ENCODE assay signal across 19 cellular contexts in the genomic region with DNA sequence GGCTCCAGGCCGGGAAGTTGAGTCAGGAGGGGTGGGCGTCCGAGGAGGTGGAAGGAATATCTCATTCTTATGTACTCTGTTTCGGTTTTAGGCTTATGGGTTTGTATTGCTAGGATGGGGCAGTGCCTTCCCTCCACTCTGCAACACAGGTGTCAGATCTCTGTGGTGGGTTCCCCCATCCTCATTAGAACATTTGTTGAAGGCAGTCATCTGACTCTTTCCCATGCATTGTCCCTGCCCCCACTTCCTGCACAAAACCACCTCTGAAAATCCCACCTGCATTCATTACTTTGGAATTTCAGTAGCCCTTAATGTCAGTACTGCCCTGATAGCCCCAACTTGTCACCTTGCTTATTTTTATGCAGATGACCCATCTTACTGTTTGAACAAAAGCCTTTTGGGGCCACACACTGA. TPM values are rescaled to one million over a fixed set of nuclear protein-coding genes. Genes with fewer than 3 reads are reported as not detected.
DNase-seq lines count a peak whose midpoint lies in the region; ATAC-seq, FAIRE-seq and TF ChIP-seq lines count a peak whose summit lies in the region.
"Had no signal": no experiment of that assay in that cellular context is flagged by ENCODE, and none has a peak within 500 bp of the region (broad histone marks: within the 10 kb centered on the region; RNA-seq: fewer than 3 reads in every experiment).

No MANE protein-coding gene starts in this region.

- no peaks in the 10 kb centered on the region for H4K20me1 ChIP-seq in Karpas-422 (ENCODE audit: insufficient read depth, low read depth, low read length)

- no peak for FAIRE-seq in HTR-8/SVneo (lab: Jason Lieb, UNC)
- FAIRE-seq: A204.1, astrocyte had no signal

- no peaks in the 10 kb centered on the region for H3K9me2 ChIP-seq in Karpas-422 (replicated peaks; ENCODE audit: insufficient read depth, low read length)

- no peak overlapping the region for H3K4me2 ChIP-seq in Karpas-422 (ENCODE audit: low read depth, low read length, poor library complexity, severe bottlenecking)
- H3K4me2 ChIP-seq: BLaER1 had no signal

- H3K9ac ChIP-seq in Karpas-422 (ENCODE audit: low read length): no peak overlapping the region
- H3K9ac ChIP-seq: BLaER1, parathyroid adenoma had no signal

- ATAC-seq in activated T-helper 17 cell treated with anti-CD3 and anti-CD28 coated beads, Interleukin-2, amount 50 U/mL, for 72 hours (replicated peaks): peak; percentile 71
- no peak for ATAC-seq in HG02840 (IDR thresholded peaks at IDR 0.05; ENCODE audit: low FRiP score, unreplicated experiment)

- H3K9me3 ChIP-seq in Karpas-422 (ENCODE audit: low read length): no peaks in the 10 kb centered on the region

- no peak for TF ChIP-seq CTCF in neural crest cell (conservative IDR thresholded peaks at IDR 0.05)

- peaks cover 8% of the 10 kb centered on the region for H3K4me1 Mint-ChIP-seq in activated CD4-positive, alpha-beta T cell treated with anti-CD3 and anti-CD28 coated beads, Interleukin-2, amount 10 ng/mL, durations not matched to agents 24 days and 14 days
- peaks cover 17% of the 10 kb centered on the region for H3K4me1 Mint-ChIP-seq in activated T-helper 17 cell treated with anti-CD3 and anti-CD28 coated beads, Interleukin-2, amount 50 U/mL, for 72 hours
- H3K4me1 Mint-ChIP-seq in neural crest cell: peaks cover 4% of the 10 kb centered on the region

- no peaks in the 10 kb centered on the region for H3K4me1 ChIP-seq in Karpas-422 (ENCODE audit: low read length)
- H3K4me1 ChIP-seq: BLaER1, parathyroid adenoma had no signal

- no peak overlapping the region for H2AFZ ChIP-seq in Karpas-422 (ENCODE audit: low read length)
- H2AFZ ChIP-seq: parathyroid adenoma had no signal

- H3K4me3 ChIP-seq in Karpas-422 (ENCODE audit: low read length): no peak overlapping the region
- H3K4me3 ChIP-seq: BLaER1, stomach had no signal

- H3K27me3 ChIP-seq in Karpas-422 (ENCODE audit: low read length): no peaks in the 10 kb centered on the region
- H3K27me3 ChIP-seq: BLaER1, stomach had no signal

- DNase-seq in activated CD4-positive, alpha-beta T cell treated with anti-CD3 and anti-CD28 coated beads, Interleukin-2, amount 10 ng/mL, durations not matched to agents 24 days and 14 days: peak; percentile 31
- no peak for DNase-seq in activated CD4-positive, alpha-beta T cell treated with anti-CD3 and anti-CD28 coated beads, Interleukin-2, amount 50 U/mL, for 1 hour
- DNase-seq in Daoy (ENCODE audit: low read depth) (peak; percentile 50), neural crest cell (ENCODE audit: low read depth, low spot score) (no peak), HTR-8/SVneo (ENCODE audit: insufficient read length, low spot score) (no peak), Karpas-422 (no peak)
- DNase-seq: activated effector memory CD4-positive, alpha-beta T cell treated with Interleukin-2 at 50 U/mL for 16 hours; Kasumi-1; NCI-H1105; NCI-H2171 treated with DMSO at 0.1 percent for 48 hours; NCI-H774; stomach; T1000 had no signal

- peaks cover 31% of the 10 kb centered on the region for H3K36me3 Mint-ChIP-seq in activated CD4-positive, alpha-beta T cell treated with anti-CD3 and anti-CD28 coated beads, Interleukin-2, amount 10 ng/mL, durations not matched to agents 24 days and 14 days (ENCODE audit: low read depth)
- H3K36me3 Mint-ChIP-seq in activated T-helper 17 cell treated with anti-CD3 and anti-CD28 coated beads, Interleukin-2, amount 50 U/mL, for 72 hours (ENCODE audit: low read depth): peaks cover 81% of the 10 kb centered on the region
- peaks cover 39% of the 10 kb centered on the region for H3K36me3 Mint-ChIP-seq in neural crest cell (ENCODE audit: low read depth)

- H3K27me3 Mint-ChIP-seq in activated CD4-positive, alpha-beta T cell treated with anti-CD3 and anti-CD28 coated beads, Interleukin-2, amount 10 ng/mL, durations not matched to agents 24 days and 14 days: no peaks in the 10 kb centered on the region
- no peaks in the 10 kb centered on the region for H3K27me3 Mint-ChIP-seq in activated T-helper 17 cell treated with anti-CD3 and anti-CD28 coated beads, Interleukin-2, amount 50 U/mL, for 72 hours
- no peaks in the 10 kb centered on the region for H3K27me3 Mint-ChIP-seq in neural crest cell (ENCODE audit: low read depth)

- no peak overlapping the region for H3K27ac ChIP-seq in Karpas-422 (ENCODE audit: low read length)
- H3K27ac ChIP-seq: BLaER1, parathyroid adenoma had no signal

- no peak overlapping the region for H3K4me3 Mint-ChIP-seq in activated CD4-positive, alpha-beta T cell treated with anti-CD3 and anti-CD28 coated beads, Interleukin-2, amount 10 ng/mL, durations not matched to agents 24 days and 14 days
- peak overlapping the region; percentile 36 for H3K4me3 Mint-ChIP-seq in activated T-helper 17 cell treated with anti-CD3 and anti-CD28 coated beads, Interleukin-2, amount 50 U/mL, for 72 hours
- H3K4me3 Mint-ChIP-seq in neural crest cell: no peak overlapping the region

- no peaks in the 10 kb centered on the region for H3K79me2 ChIP-seq in Karpas-422 (ENCODE audit: low read length)
- H3K79me2 ChIP-seq: parathyroid adenoma had no signal

- peaks cover 3% of the 10 kb centered on the region; the same call in 1 of the 2 replicates for H3K36me3 ChIP-seq in Karpas-422 (ENCODE audit: insufficient read depth, low read length)

- H3K9me3 Mint-ChIP-seq in activated CD4-positive, alpha-beta T cell treated with anti-CD3 and anti-CD28 coated beads, Interleukin-2, amount 10 ng/mL, durations not matched to agents 24 days and 14 days: peaks cover 8% of the 10 kb centered on the region
- H3K9me3 Mint-ChIP-seq in activated T-helper 17 cell treated with anti-CD3 and anti-CD28 coated beads, Interleukin-2, amount 50 U/mL, for 72 hours: no peaks in the 10 kb centered on the region
- H3K9me3 Mint-ChIP-seq in neural crest cell: peaks cover 9% of the 10 kb centered on the region

- intact Hi-C loops in activated CD4-positive, alpha-beta T cell treated with anti-CD3 and anti-CD28 coated beads, Interleukin-2, amount 10 ng/mL, durations not matched to agents 24 days and 14 days (cut with micrococcal nuclease): no loop called here

- no peak overlapping the region for H3K27ac Mint-ChIP-seq in activated CD4-positive, alpha-beta T cell treated with anti-CD3 and anti-CD28 coated beads, Interleukin-2, amount 10 ng/mL, durations not matched to agents 24 days and 14 days
- H3K27ac Mint-ChIP-seq in activated T-helper 17 cell treated with anti-CD3 and anti-CD28 coated beads, Interleukin-2, amount 50 U/mL, for 72 hours: peak overlapping the region; percentile 14
- peak overlapping the region; percentile 66 for H3K27ac Mint-ChIP-seq in neural crest cell (ENCODE audit: unreplicated experiment)

RNA-seq across cellular contexts. Expression of a gene that starts 29.5 kb away (rescaled TPM):
- 27.4 and 28.0 TPM in 2 replicates for total RNA-seq in activated CD4-positive, alpha-beta T cell treated with anti-CD3 and anti-CD28 coated beads, Interleukin-2, amount 10 ng/mL, durations not matched to agents 24 days and 14 days
- total RNA-seq in Daoy (2014; rRNA removed; shearing (Covaris generic)): 19.9 and 33.4 TPM in 2 replicates
- total RNA-seq in activated T-helper 17 cell treated with anti-CD3 and anti-CD28 coated beads, Interleukin-2, amount 50 U/mL, for 72 hours: 10 to 100 TPM; 17.1 to 37.4 TPM
- 27.1 and 29.4 TPM in 2 replicates for total RNA-seq in neural crest cell
- 8.4 and 18.9 TPM in 2 replicates for total RNA-seq in Karpas-422 (2014; rRNA removed; shearing (Covaris generic); ENCODE audit: low replicate concordance)

Comparison
In these comparisons a context has a peak if more than half of its experiments do, and no peak if none do; other contexts are left out.
1. DNase-seq: peak in activated CD4-positive, alpha-beta T cell treated with anti-CD3 and anti-CD28 coated beads, Interleukin-2, amount 10 ng/mL, durations not matched to agents 24 days and 14 days (single experiment) and Daoy (single experiment); none in activated CD4-positive, alpha-beta T cell treated with anti-CD3 and anti-CD28 coated beads, Interleukin-2, amount 50 U/mL, for 1 hour (single experiment), neural crest cell (single experiment), HTR-8/SVneo (single experiment) and Karpas-422 (single experiment).